Comparison of ENCODE assay signal across 11 cellular contexts in genomic region chr3:128485283-128486156, GRCh38. TPM values are rescaled to one million over a fixed set of nuclear protein-coding genes. Genes with fewer than 3 reads are reported as not detected.
A peak's percentile ranks its signal among the peaks of the same experiment; 100 is the strongest.
DNase-seq lines count a peak whose midpoint lies in the region; ATAC-seq and TF ChIP-seq lines count a peak whose summit lies in the region.
"Had no signal": no experiment of that assay in that cellular context is flagged by ENCODE, and none has a peak within 500 bp of the region (broad histone marks: within the 10 kb centered on the region; RNA-seq: fewer than 3 reads in every experiment).

No MANE protein-coding gene starts in this region.

- no peak overlapping the region for H2BK5ac ChIP-seq in mesenchymal stem cell (ENCODE audit: low read depth, low read length, poor library complexity, severe bottlenecking)

- peaks cover 26% of the 10 kb centered on the region for H3K4me1 Mint-ChIP-seq in activated naive CD4-positive, alpha-beta T cell treated with anti-CD3 and anti-CD28 coated beads, Interleukin-2, amount 10 ng/mL, durations not matched to agents 7 days and 5 days

- no peak overlapping the region for H2BK12ac ChIP-seq in mesenchymal stem cell (ENCODE audit: low read length in 2 of 2)

- no peak overlapping the region for H2BK15ac ChIP-seq in mesenchymal stem cell (ENCODE audit: low read depth, poor library complexity, severe bottlenecking)

- no peak overlapping the region for H3K18ac ChIP-seq in mesenchymal stem cell (ENCODE audit: low read depth in 1 of 2, low read length in 2 of 2)

- peak overlapping the region; percentile 71 to 88 for H3K4me3 ChIP-seq in cardiac fibroblast (replicated peaks in 1 of 2; ENCODE audit: low read depth in 2 of 2, low read length in 2 of 2)
- H3K4me3 ChIP-seq in mesenchymal stem cell (ENCODE audit: insufficient read depth in 1 of 2, low read depth in 1 of 2, low read length in 2 of 2), result no peak overlapping the region
- peak overlapping the region; percentile 62 for H3K4me3 ChIP-seq in urinary bladder (ENCODE audit: low read depth, low read length)
- H3K4me3 ChIP-seq in body of pancreas, result no peak overlapping the region

- TF ChIP-seq POLR2A in body of pancreas (IDR thresholded peaks at IDR 0.05), result no peak

- ATAC-seq in Right ventricle myocardium superior (ENCODE audit: poor library complexity) (no peak), left ventricle myocardium superior (no peak), body of pancreas (no peak)
- ATAC-seq: natural killer cell had no signal

- no peaks in the 10 kb centered on the region for H3K9me3 Mint-ChIP-seq in activated naive CD4-positive, alpha-beta T cell treated with anti-CD3 and anti-CD28 coated beads, Interleukin-2, amount 10 ng/mL, durations not matched to agents 7 days and 5 days
- H3K9me3 Mint-ChIP-seq: natural killer cell had no signal

- peak overlapping the region; percentile 31 for H4K91ac ChIP-seq in mesenchymal stem cell (ENCODE audit: low read length)

- H4K8ac ChIP-seq in mesenchymal stem cell (ENCODE audit: low read length), result no peak overlapping the region

- no peaks in the 10 kb centered on the region for H3K36me3 ChIP-seq in mesenchymal stem cell (ENCODE audit: control insufficient read depth in 1 of 2, insufficient read depth in 2 of 2, low read depth in 1 of 2, low read length in 2 of 2)
- no peaks in the 10 kb centered on the region for H3K36me3 ChIP-seq in urinary bladder (ENCODE audit: insufficient read depth)
- no peaks in the 10 kb centered on the region for H3K36me3 ChIP-seq in body of pancreas (replicated peaks in 1 of 2; ENCODE audit: insufficient read depth in 1 of 2, low read depth in 2 of 2)

- peaks cover 96 to 98% of the 10 kb centered on the region in 2 experiments for H3K27me3 ChIP-seq in mesenchymal stem cell (ENCODE audit: control insufficient read depth in 1 of 2, insufficient read depth in 1 of 2, low read length in 2 of 2)
- peaks cover 0 to 11% of the 10 kb centered on the region in 2 donors for H3K27me3 ChIP-seq in body of pancreas

- no peak overlapping the region for H2BK120ac ChIP-seq in mesenchymal stem cell (ENCODE audit: low read depth, low read length)

- no peak overlapping the region for H3K4me2 ChIP-seq in mesenchymal stem cell (ENCODE audit: low read length, poor library complexity, severe bottlenecking)

- no peak overlapping the region for H3K23ac ChIP-seq in mesenchymal stem cell (ENCODE audit: low read length in 2 of 2)

- no peak overlapping the region for H3K14ac ChIP-seq in mesenchymal stem cell (ENCODE audit: low read length in 2 of 2)

- H3K9me3 ChIP-seq in mesenchymal stem cell (ENCODE audit: control insufficient read depth, low read length) (no peaks in the 10 kb centered on the region), body of pancreas (no peaks in the 10 kb centered on the region)

- H2AFZ ChIP-seq in mesenchymal stem cell (ENCODE audit: low read depth, low read length), result no peak overlapping the region

- no peak overlapping the region for H3K27ac Mint-ChIP-seq in activated naive CD4-positive, alpha-beta T cell treated with anti-CD3 and anti-CD28 coated beads, Interleukin-2, amount 10 ng/mL, durations not matched to agents 7 days and 5 days
- H3K27ac Mint-ChIP-seq: natural killer cell had no signal

- H3K27me3 Mint-ChIP-seq in activated naive CD4-positive, alpha-beta T cell treated with anti-CD3 and anti-CD28 coated beads, Interleukin-2, amount 10 ng/mL, durations not matched to agents 7 days and 5 days, result peaks cover 100% of the 10 kb centered on the region

- no peak overlapping the region for H2AK5ac ChIP-seq in mesenchymal stem cell (ENCODE audit: low read length, severe bottlenecking)

- H3K4me1 ChIP-seq in mesenchymal stem cell (ENCODE audit: control insufficient read depth, insufficient read depth, low read depth, low read length), result peaks cover 48% of the 10 kb centered on the region
- H3K4me1 ChIP-seq in urinary bladder (ENCODE audit: insufficient read depth), result peaks cover 3% of the 10 kb centered on the region
- peaks cover 54% of the 10 kb centered on the region for H3K4me1 ChIP-seq in body of pancreas

- H3K4me3 Mint-ChIP-seq in activated naive CD4-positive, alpha-beta T cell treated with anti-CD3 and anti-CD28 coated beads, Interleukin-2, amount 10 ng/mL, durations not matched to agents 7 days and 5 days, result no peak overlapping the region

- H3K79me1 ChIP-seq in mesenchymal stem cell (replicated peaks; ENCODE audit: low read length, poor library complexity, severe bottlenecking), result no peaks in the 10 kb centered on the region

- no peak overlapping the region for H3K9ac ChIP-seq in mesenchymal stem cell (ENCODE audit: low read length)

- DNase-seq in Right ventricle myocardium superior (peak; percentile 35), left ventricle myocardium superior (no peak), cardiac fibroblast (ENCODE audit: low read depth in 2 of 2) (no peak), mesenchymal stem cell (no peak), body of pancreas (no peak), SHP77 (lab: John Stamatoyannopoulos, UW) (no peak)
- no peak for DNase-seq in activated naive CD4-positive, alpha-beta T cell treated with anti-CD3 and anti-CD28 coated beads, Interleukin-2, amount 10 ng/mL, durations not matched to agents 7 days and 5 days
- DNase-seq: head of caudate nucleus; natural killer cell; stimulated activated CD4-positive, alpha-beta T cell treated with anti-CD3 and anti-CD28 coated beads, Interleukin-2, amount 100 ng/mL, for 48 hours had no signal

- H3K36me3 Mint-ChIP-seq in activated naive CD4-positive, alpha-beta T cell treated with anti-CD3 and anti-CD28 coated beads, Interleukin-2, amount 10 ng/mL, durations not matched to agents 7 days and 5 days, result no peaks in the 10 kb centered on the region
- H3K36me3 Mint-ChIP-seq: natural killer cell had no signal

- CTCF ChIA-PET in activated naive CD4-positive, alpha-beta T cell treated with anti-CD3 and anti-CD28 coated beads, Interleukin-2, amount 10 ng/mL, durations not matched to agents 7 days and 5 days (lab: Charles Lee), result interaction anchor here (1.4 kb wide), 1 partner anchor 60 kb away, joined by 4 read pairs; no protein-coding TSS in a partner anchor

- 38% methylated on average over 23 of the region's 29 CpGs for WGBS in mesenchymal stem cell
- 65% methylated on average over 29 of the region's 29 CpGs for WGBS in urinary bladder
- WGBS in body of pancreas, 2 donors, result 43 to 60% methylated on average over 12 to 29 of the region's 29 CpGs

- H3K4ac ChIP-seq in mesenchymal stem cell (ENCODE audit: low read depth in 1 of 2, low read length in 2 of 2), result no peak overlapping the region

- no peak for TF ChIP-seq CTCF in cardiac fibroblast (IDR thresholded peaks at IDR 0.05; ENCODE audit: low read depth, low read length)
- no peak for TF ChIP-seq CTCF in body of pancreas (IDR thresholded peaks at IDR 0.05)

- H3K27ac ChIP-seq in mesenchymal stem cell (ENCODE audit: low read length, poor library complexity, severe bottlenecking) (no peak overlapping the region), urinary bladder (ENCODE audit: low read depth) (no peak overlapping the region), body of pancreas (no peak overlapping the region)

- intact Hi-C loops in Right ventricle myocardium superior (cut with DNase I) (loop anchor here (10.0 kb wide), 1 partner anchor 89 kb away; no protein-coding TSS in a partner anchor), left ventricle myocardium superior (cut with micrococcal nuclease) (no loop called here), body of pancreas (cut with DNase I) (no loop called here)

RNA-seq across cellular contexts. Expression of gene GATA2, which starts 7.5 kb away (rescaled TPM):
- total RNA-seq in Right ventricle myocardium superior (8.3 TPM), left ventricle myocardium superior (8.0 TPM), urinary bladder (19.2 TPM), body of pancreas (10 to 100 TPM; 11.7 to 12.9 TPM)
- 2.0 TPM for polyA plus RNA-seq in mesenchymal stem cell (2013, experiment 1 of 2)
- 2.2 TPM for polyA plus RNA-seq in mesenchymal stem cell (2013, experiment 2 of 2)
- 25.7 TPM for polyA plus RNA-seq in urinary bladder

RNA-seq across cellular contexts. Expression of gene DNAJB8, which starts 18.8 kb away (rescaled TPM):
- total RNA-seq in Right ventricle myocardium superior (not detected), left ventricle myocardium superior (not detected), urinary bladder (not detected), body of pancreas (not detected)
- polyA plus RNA-seq in mesenchymal stem cell (2013, experiment 1 of 2), result not detected
- not detected for polyA plus RNA-seq in mesenchymal stem cell (2013, experiment 2 of 2)
- polyA plus RNA-seq in urinary bladder, result not detected
- total RNA-seq: natural killer cell had no signal

Comparison
In these comparisons a context has a peak if more than half of its experiments do, and no peak if none do; other contexts are left out.
1. H3K4me3 ChIP-seq: peak in cardiac fibroblast (2 of 2) and urinary bladder (single experiment); none in mesenchymal stem cell (0 of 2) and body of pancreas (0 of 2).